Comparison of ENCODE assay signal across 9 cellular contexts in the genomic region with DNA sequence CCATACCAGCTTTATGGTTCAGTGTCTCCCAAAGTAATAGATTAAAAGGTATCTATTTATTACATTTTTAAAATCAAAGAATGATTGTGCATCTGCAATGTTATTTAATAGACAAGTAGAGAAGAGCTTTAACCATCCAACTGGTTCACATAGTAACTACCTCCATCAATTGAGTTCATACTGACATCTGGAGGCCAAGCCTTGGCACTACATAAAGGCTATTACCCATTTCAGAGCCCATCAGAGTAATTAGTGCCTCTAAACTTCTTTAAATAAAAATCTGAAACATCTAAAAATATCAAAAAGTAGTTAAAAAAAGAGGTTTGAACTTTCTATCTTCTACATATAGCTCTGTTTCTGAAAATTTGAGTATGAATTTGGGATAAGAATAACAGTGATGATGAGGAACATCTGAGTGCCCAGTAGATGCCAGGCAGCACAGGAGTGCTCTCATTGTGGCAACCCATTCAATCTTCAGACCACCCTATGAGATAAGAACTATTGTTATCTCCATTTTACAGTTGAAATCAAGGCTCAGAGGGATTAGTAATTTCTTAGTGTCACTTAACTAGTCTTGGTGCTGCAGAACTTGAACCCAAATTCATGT.
A peak's percentile ranks its signal among the peaks of the same experiment; 100 is the strongest.
DNase-seq lines count a peak whose midpoint lies in the region; ATAC-seq and TF ChIP-seq lines count a peak whose summit lies in the region.
"Had no signal": no experiment of that assay in that cellular context is flagged by ENCODE, and none has a peak within 500 bp of the region (broad histone marks: within the 10 kb centered on the region; RNA-seq: fewer than 3 reads in every experiment).

No MANE protein-coding gene starts in this region.

- no peaks in the 10 kb centered on the region for H3K4me1 Mint-ChIP-seq in activated T-cell treated with anti-CD3 and anti-CD28 coated beads, Interleukin-2, amount 50 U/mL, for 72 hours (ENCODE audit: low read depth)
- H3K4me1 Mint-ChIP-seq: natural killer cell had no signal

- H3K27me3 ChIP-seq in cardiac muscle cell (no peaks in the 10 kb centered on the region), sigmoid colon (no peaks in the 10 kb centered on the region)

- H3K36me3 ChIP-seq in cardiac muscle cell = no peaks in the 10 kb centered on the region
- no peaks in the 10 kb centered on the region for H3K36me3 ChIP-seq in sigmoid colon

- H3K4me1 ChIP-seq in cardiac muscle cell (ENCODE audit: low read depth) (peaks cover 11% of the 10 kb centered on the region), sigmoid colon (no peaks in the 10 kb centered on the region)

- intact Hi-C loops in sigmoid colon (cut with DNase I) = loop anchor here (2.0 to 5.0 kb wide), 2 partner anchors 415 to 553 kb away; no protein-coding TSS in a partner anchor

- no peak overlapping the region for H3K27ac ChIP-seq in cardiac muscle cell
- no peak overlapping the region for H3K27ac ChIP-seq in sigmoid colon

- H3K27ac Mint-ChIP-seq in activated T-cell treated with anti-CD3 and anti-CD28 coated beads, Interleukin-2, amount 50 U/mL, for 72 hours = no peak overlapping the region
- H3K27ac Mint-ChIP-seq: natural killer cell had no signal

- no peak overlapping the region for H3K4me3 Mint-ChIP-seq in activated T-cell treated with anti-CD3 and anti-CD28 coated beads, Interleukin-2, amount 50 U/mL, for 72 hours
- H3K4me3 Mint-ChIP-seq: natural killer cell had no signal

- H3K9me3 ChIP-seq in cardiac muscle cell (ENCODE audit: low read depth) = no peaks in the 10 kb centered on the region
- no peaks in the 10 kb centered on the region for H3K9me3 ChIP-seq in sigmoid colon

- peak; percentile 79 for ATAC-seq in HG02981 (IDR thresholded peaks at IDR 0.05; ENCODE audit: unreplicated experiment)
- ATAC-seq in activated T-cell treated with anti-CD3 and anti-CD28 coated beads, Interleukin-2, amount 50 U/mL, for 72 hours (replicated peaks in 1 of 2) = peak; percentile 38 to 43

- peaks cover 2 to 3% of the 10 kb centered on the region in 2 donors for H3K9me3 Mint-ChIP-seq in activated T-cell treated with anti-CD3 and anti-CD28 coated beads, Interleukin-2, amount 50 U/mL, for 72 hours
- H3K9me3 Mint-ChIP-seq: natural killer cell had no signal

- no peak for TF ChIP-seq POLR2A in sigmoid colon (IDR thresholded peaks at IDR 0.05)

- H3K27me3 Mint-ChIP-seq in activated T-cell treated with anti-CD3 and anti-CD28 coated beads, Interleukin-2, amount 50 U/mL, for 72 hours (ENCODE audit: low read depth) = peaks cover 3% of the 10 kb centered on the region

- peaks cover 1 to 3% of the 10 kb centered on the region in 2 donors for H3K36me3 Mint-ChIP-seq in activated T-cell treated with anti-CD3 and anti-CD28 coated beads, Interleukin-2, amount 50 U/mL, for 72 hours (ENCODE audit: insufficient read depth in 2 of 2)
- H3K36me3 Mint-ChIP-seq: natural killer cell had no signal

- no peak overlapping the region for H3K4me3 ChIP-seq in AG10803 (ENCODE audit: low read length)
- no peak overlapping the region for H3K4me3 ChIP-seq in GM12875 (ENCODE audit: low read depth, low read length)
- no peak overlapping the region for H3K4me3 ChIP-seq in cardiac muscle cell
- no peak overlapping the region for H3K4me3 ChIP-seq in sigmoid colon

- DNase-seq in AG10803 (ENCODE audit: low read depth) = peak; percentile 70
- peak; percentile 1 for DNase-seq in NCI-H2196 treated with DMSO at 0.1 percent for 48 hours (lab: John Stamatoyannopoulos, UW; ENCODE audit: unreplicated experiment)
- DNase-seq in activated T-cell treated with anti-CD3 and anti-CD28 coated beads, Interleukin-2, amount 50 U/mL, for 72 hours = peak; percentile 12 to 29
- peak; percentile 57 to 73 for DNase-seq in cardiac muscle cell (ENCODE audit: low read depth in 1 of 2, low spot score in 1 of 2)
- DNase-seq in sigmoid colon = no peak
- DNase-seq in T1000 (lab: John Stamatoyannopoulos, UW) = no peak
- DNase-seq: natural killer cell had no signal

- TF ChIP-seq EP300 in sigmoid colon (IDR thresholded peaks at IDR 0.05) = no peak

- TF ChIP-seq CTCF in AG10803 (conservative IDR thresholded peaks at IDR 0.05; ENCODE audit: low read length) (peak; percentile 89), GM12875 (IDR thresholded peaks at IDR 0.05; ENCODE audit: borderline replicate concordance, insufficient read depth, low read depth, low read length) (peak; percentile 52; the same call in 1 of the 2 replicates), cardiac muscle cell (IDR thresholded peaks at IDR 0.05; ENCODE audit: low read depth, low read length) (peak; percentile 85), sigmoid colon (IDR thresholded peaks at IDR 0.05) (peak; percentile 12 to 66 (median 44))

Comparison
In these comparisons a context has a peak if more than half of its experiments do, and no peak if none do; other contexts are left out.
1. DNase-seq: peak in AG10803 (single experiment), NCI-H2196 treated with DMSO at 0.1 percent for 48 hours (single experiment), activated T-cell treated with anti-CD3 and anti-CD28 coated beads, Interleukin-2, amount 50 U/mL, for 72 hours (2 of 2) and cardiac muscle cell (2 of 2); none in sigmoid colon (single experiment) and T1000 (single experiment).
2. Peak in every context shown above with its lines, with median percentiles within 50 percentile points of each other: CTCF ChIP-seq.